ENCODE assay signal across 33 cellular contexts in the genomic region with DNA sequence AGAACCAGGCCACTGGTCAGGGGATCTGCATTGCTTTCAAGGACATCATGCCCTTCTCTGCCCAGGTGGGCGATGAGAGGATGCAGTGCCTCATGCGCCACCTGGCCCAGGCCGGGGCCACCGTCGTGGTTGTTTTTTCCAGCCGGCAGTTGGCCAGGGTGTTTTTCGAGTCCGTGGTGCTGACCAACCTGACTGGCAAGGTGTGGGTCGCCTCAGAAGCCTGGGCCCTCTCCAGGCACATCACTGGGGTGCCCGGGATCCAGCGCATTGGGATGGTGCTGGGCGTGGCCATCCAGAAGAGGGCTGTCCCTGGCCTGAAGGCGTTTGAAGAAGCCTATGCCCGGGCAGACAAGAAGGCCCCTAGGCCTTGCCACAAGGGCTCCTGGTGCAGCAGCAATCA. TPM values are rescaled to one million over a fixed set of nuclear protein-coding genes. Genes with fewer than 3 reads are reported as not detected.
"Had no signal": no experiment of that assay in that cellular context is flagged by ENCODE, and none has a peak within 500 bp of the region (broad histone marks: within the 10 kb centered on the region; RNA-seq: fewer than 3 reads in every experiment).

No MANE protein-coding gene starts in this region.

- H3K9me3 ChIP-seq: neutrophil, ovary, psoas muscle, right lobe of liver, sigmoid colon, suprapubic skin, testis, transverse colon, upper lobe of right lung, uterus had no signal

- H3K4me1 ChIP-seq: psoas muscle, uterus had no signal

- H2AFZ ChIP-seq: neural progenitor cell, parathyroid adenoma had no signal

- DNase-seq: naive thymus-derived CD4-positive, alpha-beta T cell; natural killer cell; nucleus accumbens; ovary; psoas muscle; right cardiac atrium; right lobe of liver; sigmoid colon; small intestine; stimulated activated CD4-positive, alpha-beta T cell treated with anti-CD3 and anti-CD28 coated beads, Interleukin-15, amount 100 ng/mL, for 24 hours; stimulated activated CD4-positive, alpha-beta T cell treated with anti-CD3 and anti-CD28 coated beads, Interleukin-2, amount 100 ng/mL, for 24 hours; stimulated activated CD4-positive, alpha-beta T cell treated with anti-CD3 and anti-CD28 coated beads, Interleukin-2, amount 100 ng/mL, for 48 hours; stimulated activated CD4-positive, alpha-beta T cell treated with anti-CD3 and anti-CD28 coated beads, Interleukin-4, amount 100 ng/mL, for 4 hours; stimulated activated CD8-positive, alpha-beta memory T cell treated with anti-CD3 and anti-CD28 coated beads, Interleukin-4, amount 100 ng/mL, for 48 hours; stimulated activated naive CD4-positive, alpha-beta T cell; stimulated activated naive CD8-positive, alpha-beta T cell treated with anti-CD3 and anti-CD28 coated beads, Interleukin-15, amount 100 ng/mL, for 72 hours; stimulated activated naive CD8-positive, alpha-beta T cell treated with anti-CD3 and anti-CD28 coated beads, Interleukin-15, Interleukin-2, amounts not matched to agents 100 U/mL and 50 U/mL, for 24 hours; substantia nigra; testis; tibial artery; transverse colon; upper lobe of right lung; uterus had no signal

- H3K36me3 ChIP-seq: neural progenitor cell, neutrophil, ovary, right lobe of liver, sigmoid colon, suprapubic skin, tibial artery, transverse colon, upper lobe of right lung, uterus had no signal

- H3K4me2 ChIP-seq: neural progenitor cell had no signal

- ATAC-seq: naive thymus-derived CD4-positive, alpha-beta T cell; natural killer cell; psoas muscle; right cardiac atrium; right lobe of liver; stimulated activated memory B cell treated with anti-CD40 and anti-IgM and Interleukin-4, amounts not matched to agents 10 μg/mL and 1 μg/mL and 100 μg/mL, for 72 hours; stimulated activated naive CD8-positive, alpha-beta T cell treated with anti-CD3 and anti-CD28 coated beads, Interleukin-15, amount 100 ng/mL, for 72 hours; stimulated activated naive CD8-positive, alpha-beta T cell treated with anti-CD3 and anti-CD28 coated beads, Interleukin-15, Interleukin-2, amounts not matched to agents 100 U/mL and 50 U/mL, for 24 hours; upper lobe of right lung had no signal

- H3K27me3 ChIP-seq: neural progenitor cell, ovary, right lobe of liver, sigmoid colon, suprapubic skin, testis, transverse colon, upper lobe of right lung, uterus had no signal

- H3K4me3 ChIP-seq: neural progenitor cell, ovary, psoas muscle, right lobe of liver, sigmoid colon, suprapubic skin, testis, tibial artery, transverse colon, upper lobe of right lung, uterus had no signal

- H3K9ac ChIP-seq: neural progenitor cell, parathyroid adenoma had no signal

- H3K27ac ChIP-seq: neural progenitor cell, neutrophil, ovary, parathyroid adenoma, psoas muscle, right lobe of liver, sigmoid colon, suprapubic skin, testis, tibial artery, transverse colon, upper lobe of right lung, uterus had no signal

RNA-seq across cellular contexts. Expression of gene TAS1R1, which starts 19.7 kb away (rescaled TPM):
- total RNA-seq: naive thymus-derived CD4-positive, alpha-beta T cell; natural killer cell; progenitor cell of endocrine pancreas; psoas muscle; renal cortical epithelial cell; right cardiac atrium; upper lobe of right lung; urinary bladder; uterus had no signal
- polyA plus RNA-seq: naive thymus-derived CD4-positive, alpha-beta T cell; neural cell; right cardiac atrium; thymus had no signal
